In genomic region chr2:172672999-172673726, GRCh38 we compare ENCODE assay signal across 1 cellular context.
A peak's percentile ranks its signal among the peaks of the same experiment; 100 is the strongest.
TF ChIP-seq lines count a peak whose summit lies in the region.

No MANE protein-coding gene starts in this region.

TF ChIP-seq in K562, 482 proteins besides CTCF, POLR2A, EP300 and RAD21 (continued from another document):
- TF ChIP-seq, protein P1, sequence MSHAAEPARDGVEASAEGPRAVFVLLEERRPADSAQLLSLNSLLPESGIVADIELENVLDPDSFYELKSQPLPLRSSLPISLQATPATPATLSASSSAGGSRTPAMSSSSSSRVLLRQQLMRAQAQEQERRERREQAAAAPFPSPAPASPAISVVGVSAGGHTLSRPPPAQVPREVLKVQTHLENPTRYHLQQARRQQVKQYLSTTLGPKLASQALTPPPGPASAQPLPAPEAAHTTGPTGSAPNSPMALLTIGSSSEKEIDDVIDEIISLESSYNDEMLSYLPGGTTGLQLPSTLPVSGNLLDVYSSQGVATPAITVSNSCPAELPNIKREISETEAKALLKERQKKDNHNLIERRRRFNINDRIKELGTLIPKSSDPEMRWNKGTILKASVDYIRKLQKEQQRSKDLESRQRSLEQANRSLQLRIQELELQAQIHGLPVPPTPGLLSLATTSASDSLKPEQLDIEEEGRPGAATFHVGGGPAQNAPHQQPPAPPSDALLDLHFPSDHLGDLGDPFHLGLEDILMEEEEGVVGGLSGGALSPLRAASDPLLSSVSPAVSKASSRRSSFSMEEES (CRISPR knock-in tag; IDR thresholded peaks at IDR 0.05), result peak; percentile 90
- TF ChIP-seq NR2C2 (CRISPR knock-in tag; IDR thresholded peaks at IDR 0.05) (no peak), NR2C2 (tag; IDR thresholded peaks at IDR 0.05) (peak; percentile 49; the same call in 1 of the 2 replicates), KDM4B (IDR thresholded peaks at IDR 0.05; ENCODE audit: borderline replicate concordance in 2 of 2, low read depth in 1 of 2) (no peak), U2AF2 (optimal IDR thresholded peaks at IDR 0.05; ENCODE audit: low read depth, low read length) (no peak), CBX5 (IDR thresholded peaks at IDR 0.05; ENCODE audit: borderline replicate concordance, low read depth) (no peak), SAFB (IDR thresholded peaks at IDR 0.05; ENCODE audit: borderline replicate concordance, low read depth, low read length) (no peak), ZFP91 (CRISPR knock-in tag; IDR thresholded peaks at IDR 0.05) (no peak), ESRRB (CRISPR knock-in tag; IDR thresholded peaks at IDR 0.05; ENCODE audit: borderline replicate concordance) (no peak), CBFB (CRISPR knock-in tag; IDR thresholded peaks at IDR 0.05) (no peak), HNRNPLL (IDR thresholded peaks at IDR 0.05; ENCODE audit: low read depth, low read length, poor library complexity, severe bottlenecking) (no peak), MBD2 (IDR thresholded peaks at IDR 0.05; ENCODE audit: borderline replicate concordance, low read depth) (no peak), YY1 (IDR thresholded peaks at IDR 0.05; ENCODE audit: borderline replicate concordance in 1 of 3, control insufficient read depth in 1 of 3, extremely low read depth in 1 of 3, insufficient read depth in 3 of 3, insufficient read length in 1 of 3, insufficient replicate concordance in 2 of 3, low read depth in 1 of 3, low read length in 2 of 3) (no peak), RERE (CRISPR knock-in tag; IDR thresholded peaks at IDR 0.05; ENCODE audit: borderline replicate concordance) (no peak), NCOA1 (IDR thresholded peaks at IDR 0.05; ENCODE audit: low read depth) (no peak), TAF1 (IDR thresholded peaks at IDR 0.05; ENCODE audit: control insufficient read depth, extremely low read depth, insufficient read depth, low read length, severe bottlenecking) (no peak), ZNF165 (CRISPR knock-in tag; IDR thresholded peaks at IDR 0.05; ENCODE audit: borderline replicate concordance) (no peak), IRF1 (CRISPR knock-in tag; IDR thresholded peaks at IDR 0.05; ENCODE audit: borderline replicate concordance) (no peak), ZMIZ1 (IDR thresholded peaks at IDR 0.05; ENCODE audit: low read depth in 2 of 2, low read length in 2 of 2) (no peak), TAF15 (IDR thresholded peaks at IDR 0.05; ENCODE audit: low read depth, low read length) (no peak), POLR3G (IDR thresholded peaks at IDR 0.05; ENCODE audit: extremely low read depth, insufficient read length, insufficient replicate concordance) (no peak)
- TF ChIP-seq, protein P2, sequence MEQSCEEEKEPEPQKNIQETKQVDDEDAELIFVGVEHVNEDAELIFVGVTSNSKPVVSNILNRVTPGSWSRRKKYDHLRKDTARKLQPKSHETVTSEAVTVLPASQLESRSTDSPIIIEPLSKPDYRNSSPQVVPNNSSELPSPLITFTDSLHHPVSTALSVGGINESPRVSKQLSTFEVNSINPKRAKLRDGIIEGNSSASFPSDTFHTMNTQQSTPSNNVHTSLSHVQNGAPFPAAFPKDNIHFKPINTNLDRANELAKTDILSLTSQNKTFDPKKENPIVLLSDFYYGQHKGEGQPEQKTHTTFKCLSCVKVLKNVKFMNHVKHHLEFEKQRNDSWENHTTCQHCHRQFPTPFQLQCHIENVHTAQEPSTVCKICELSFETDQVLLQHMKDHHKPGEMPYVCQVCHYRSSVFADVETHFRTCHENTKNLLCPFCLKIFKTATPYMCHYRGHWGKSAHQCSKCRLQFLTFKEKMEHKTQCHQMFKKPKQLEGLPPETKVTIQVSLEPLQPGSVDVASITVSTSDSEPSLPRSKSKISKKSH (CRISPR knock-in tag; IDR thresholded peaks at IDR 0.05), result no peak
- TF ChIP-seq, protein P3, sequence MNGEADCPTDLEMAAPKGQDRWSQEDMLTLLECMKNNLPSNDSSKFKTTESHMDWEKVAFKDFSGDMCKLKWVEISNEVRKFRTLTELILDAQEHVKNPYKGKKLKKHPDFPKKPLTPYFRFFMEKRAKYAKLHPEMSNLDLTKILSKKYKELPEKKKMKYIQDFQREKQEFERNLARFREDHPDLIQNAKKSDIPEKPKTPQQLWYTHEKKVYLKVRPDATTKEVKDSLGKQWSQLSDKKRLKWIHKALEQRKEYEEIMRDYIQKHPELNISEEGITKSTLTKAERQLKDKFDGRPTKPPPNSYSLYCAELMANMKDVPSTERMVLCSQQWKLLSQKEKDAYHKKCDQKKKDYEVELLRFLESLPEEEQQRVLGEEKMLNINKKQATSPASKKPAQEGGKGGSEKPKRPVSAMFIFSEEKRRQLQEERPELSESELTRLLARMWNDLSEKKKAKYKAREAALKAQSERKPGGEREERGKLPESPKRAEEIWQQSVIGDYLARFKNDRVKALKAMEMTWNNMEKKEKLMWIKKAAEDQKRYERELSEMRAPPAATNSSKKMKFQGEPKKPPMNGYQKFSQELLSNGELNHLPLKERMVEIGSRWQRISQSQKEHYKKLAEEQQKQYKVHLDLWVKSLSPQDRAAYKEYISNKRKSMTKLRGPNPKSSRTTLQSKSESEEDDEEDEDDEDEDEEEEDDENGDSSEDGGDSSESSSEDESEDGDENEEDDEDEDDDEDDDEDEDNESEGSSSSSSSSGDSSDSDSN (IDR thresholded peaks at IDR 0.05; ENCODE audit: borderline replicate concordance in 1 of 2, low read depth in 2 of 2, low read length in 2 of 2), result no peak
- TF ChIP-seq, protein P4, sequence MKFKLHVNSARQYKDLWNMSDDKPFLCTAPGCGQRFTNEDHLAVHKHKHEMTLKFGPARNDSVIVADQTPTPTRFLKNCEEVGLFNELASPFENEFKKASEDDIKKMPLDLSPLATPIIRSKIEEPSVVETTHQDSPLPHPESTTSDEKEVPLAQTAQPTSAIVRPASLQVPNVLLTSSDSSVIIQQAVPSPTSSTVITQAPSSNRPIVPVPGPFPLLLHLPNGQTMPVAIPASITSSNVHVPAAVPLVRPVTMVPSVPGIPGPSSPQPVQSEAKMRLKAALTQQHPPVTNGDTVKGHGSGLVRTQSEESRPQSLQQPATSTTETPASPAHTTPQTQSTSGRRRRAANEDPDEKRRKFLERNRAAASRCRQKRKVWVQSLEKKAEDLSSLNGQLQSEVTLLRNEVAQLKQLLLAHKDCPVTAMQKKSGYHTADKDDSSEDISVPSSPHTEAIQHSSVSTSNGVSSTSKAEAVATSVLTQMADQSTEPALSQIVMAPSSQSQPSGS (CRISPR knock-in tag; IDR thresholded peaks at IDR 0.05), result no peak
- TF ChIP-seq, protein P5, sequence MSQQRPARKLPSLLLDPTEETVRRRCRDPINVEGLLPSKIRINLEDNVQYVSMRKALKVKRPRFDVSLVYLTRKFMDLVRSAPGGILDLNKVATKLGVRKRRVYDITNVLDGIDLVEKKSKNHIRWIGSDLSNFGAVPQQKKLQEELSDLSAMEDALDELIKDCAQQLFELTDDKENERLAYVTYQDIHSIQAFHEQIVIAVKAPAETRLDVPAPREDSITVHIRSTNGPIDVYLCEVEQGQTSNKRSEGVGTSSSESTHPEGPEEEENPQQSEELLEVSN (IDR thresholded peaks at IDR 0.05; ENCODE audit: borderline replicate concordance in 1 of 2, extremely low read depth in 1 of 2, insufficient read depth in 1 of 2, insufficient read length in 1 of 2, low read depth in 1 of 2, low read length in 1 of 2, poor library complexity in 1 of 2, severe bottlenecking in 1 of 2), result no peak
- TF ChIP-seq, protein P6, sequence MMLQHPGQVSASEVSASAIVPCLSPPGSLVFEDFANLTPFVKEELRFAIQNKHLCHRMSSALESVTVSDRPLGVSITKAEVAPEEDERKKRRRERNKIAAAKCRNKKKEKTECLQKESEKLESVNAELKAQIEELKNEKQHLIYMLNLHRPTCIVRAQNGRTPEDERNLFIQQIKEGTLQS (IDR thresholded peaks at IDR 0.05), result no peak
- TF ChIP-seq, protein P6 (CRISPR knock-in tag; conservative IDR thresholded peaks at IDR 0.05), result no peak
- TF ChIP-seq, protein P7, sequence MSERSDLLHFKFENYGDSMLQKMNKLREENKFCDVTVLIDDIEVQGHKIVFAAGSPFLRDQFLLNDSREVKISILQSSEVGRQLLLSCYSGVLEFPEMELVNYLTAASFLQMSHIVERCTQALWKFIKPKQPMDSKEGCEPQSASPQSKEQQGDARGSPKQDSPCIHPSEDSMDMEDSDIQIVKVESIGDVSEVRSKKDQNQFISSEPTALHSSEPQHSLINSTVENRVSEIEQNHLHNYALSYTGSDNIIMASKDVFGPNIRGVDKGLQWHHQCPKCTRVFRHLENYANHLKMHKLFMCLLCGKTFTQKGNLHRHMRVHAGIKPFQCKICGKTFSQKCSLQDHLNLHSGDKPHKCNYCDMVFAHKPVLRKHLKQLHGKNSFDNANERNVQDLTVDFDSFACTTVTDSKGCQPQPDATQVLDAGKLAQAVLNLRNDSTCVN (CRISPR knock-in tag; IDR thresholded peaks at IDR 0.05), result no peak
TF ChIP-seq in K562: peak in this region for 7.
